ENCODE assay signal across 8 cellular contexts in the genomic region with DNA sequence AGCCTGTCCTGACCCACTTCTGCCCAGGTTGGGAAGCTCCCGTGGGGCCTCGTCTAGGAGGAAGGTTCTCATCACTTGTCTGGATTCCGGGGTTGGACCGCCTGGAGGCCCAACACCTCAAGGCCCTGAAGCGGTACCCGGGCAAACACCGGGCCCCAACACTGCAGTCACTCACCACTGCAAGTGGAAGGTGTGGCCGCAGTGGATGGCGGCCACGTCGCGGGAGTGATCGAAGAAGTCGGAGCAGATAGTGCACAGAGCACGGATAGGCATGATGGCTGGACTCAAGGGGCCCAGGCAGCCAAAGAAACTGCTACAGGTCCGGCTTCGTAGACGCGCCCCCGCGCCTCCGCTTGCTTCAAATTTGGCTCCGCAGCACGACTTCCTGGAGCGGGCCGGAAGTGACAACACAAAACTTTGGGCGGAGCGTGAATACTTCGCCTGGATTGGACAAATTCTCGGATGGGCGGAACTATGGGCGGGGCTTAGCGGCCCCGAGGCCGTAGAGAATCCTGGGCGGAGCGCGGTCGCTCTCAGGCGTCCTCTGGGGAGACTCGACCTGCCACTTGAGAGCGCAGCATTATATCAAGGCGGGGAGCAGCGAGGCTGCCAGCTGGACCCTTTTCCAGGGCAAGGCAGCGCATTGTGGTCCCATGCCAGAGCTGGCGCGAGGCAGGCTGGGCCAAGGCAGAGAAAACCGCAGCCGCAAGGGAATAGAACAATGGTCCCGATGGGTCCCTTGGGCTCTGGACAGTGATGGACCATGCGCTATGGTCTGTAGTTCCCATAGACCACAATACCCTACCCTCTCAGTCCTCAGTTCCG.
A peak's percentile ranks its signal among the peaks of the same experiment; 100 is the strongest.
DNase-seq lines count a peak whose midpoint lies in the region; ATAC-seq lines count a peak whose summit lies in the region.

A gene with protein sequence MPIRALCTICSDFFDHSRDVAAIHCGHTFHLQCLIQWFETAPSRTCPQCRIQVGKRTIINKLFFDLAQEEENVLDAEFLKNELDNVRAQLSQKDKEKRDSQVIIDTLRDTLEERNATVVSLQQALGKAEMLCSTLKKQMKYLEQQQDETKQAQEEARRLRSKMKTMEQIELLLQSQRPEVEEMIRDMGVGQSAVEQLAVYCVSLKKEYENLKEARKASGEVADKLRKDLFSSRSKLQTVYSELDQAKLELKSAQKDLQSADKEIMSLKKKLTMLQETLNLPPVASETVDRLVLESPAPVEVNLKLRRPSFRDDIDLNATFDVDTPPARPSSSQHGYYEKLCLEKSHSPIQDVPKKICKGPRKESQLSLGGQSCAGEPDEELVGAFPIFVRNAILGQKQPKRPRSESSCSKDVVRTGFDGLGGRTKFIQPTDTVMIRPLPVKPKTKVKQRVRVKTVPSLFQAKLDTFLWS (minus strand): TSS at position 384 of the 825 bp plus-strand sequence. CDS start 111 bp downstream, at position 273.

- DNase-seq in COLO668 (lab: John Stamatoyannopoulos, UW; ENCODE audit: unreplicated experiment) = peak; percentile 91
- peak; percentile 91 for DNase-seq in HS-27A (ENCODE audit: low read depth)
- DNase-seq in NK-92 treated with Interleukin-12 subunit alpha and Interleukin-12 subunit beta, amount 100 ng/mL, for 24 hours (lab: John Stamatoyannopoulos, UW) = peak; percentile 72
- DNase-seq in activated CD8-positive, alpha-beta memory T cell treated with anti-CD3 and anti-CD28 coated beads for 24 hours = peak; percentile 98
- DNase-seq in effector memory CD4-positive, alpha-beta T cell = peak; percentile 87 to 90 (median 90)
- peak; percentile 97 for DNase-seq in medulla oblongata (ENCODE audit: extremely low spot score)
- DNase-seq in stimulated activated CD4-positive, alpha-beta T cell treated with anti-CD3 and anti-CD28 coated beads, TNF-alpha, amount 100 ng/mL, for 48 hours (ENCODE audit: low read depth in 3 of 3) = peak; percentile 91 to 95 (median 94)

- no peaks in the 10 kb centered on the region for H3K27me3 ChIP-seq in effector memory CD4-positive, alpha-beta T cell (replicated peaks; ENCODE audit: control insufficient read depth, insufficient read depth, low read length, poor library complexity, severe bottlenecking)

- no peaks in the 10 kb centered on the region for H3K36me3 ChIP-seq in effector memory CD4-positive, alpha-beta T cell (ENCODE audit: control insufficient read depth, insufficient read depth, low read length)

- H3K4me1 ChIP-seq in effector memory CD4-positive, alpha-beta T cell (ENCODE audit: control insufficient read depth, insufficient read depth, low read length, poor library complexity, severe bottlenecking) = peaks cover 9% of the 10 kb centered on the region

- no peaks in the 10 kb centered on the region for H3K9me3 ChIP-seq in effector memory CD4-positive, alpha-beta T cell (ENCODE audit: control insufficient read depth, low read length)

- peak within 1 kb of the TSS; percentile 57 for H3K27ac ChIP-seq in effector memory CD4-positive, alpha-beta T cell (ENCODE audit: insufficient read depth, low read length, poor library complexity, severe bottlenecking)

- ATAC-seq in GM19468 (IDR thresholded peaks at IDR 0.05; ENCODE audit: extremely low read depth, unreplicated experiment) = peak; percentile 77

- H3K4me3 ChIP-seq in effector memory CD4-positive, alpha-beta T cell (ENCODE audit: insufficient read depth, low read depth, low read length, poor library complexity, severe bottlenecking) = peak within 1 kb of the TSS; percentile 57

Comparison
In these comparisons a context has a peak if more than half of its experiments do, and no peak if none do; other contexts are left out.
1. Peak in every context shown above with its lines: DNase-seq, ATAC-seq, H3K4me3 ChIP-seq and H3K27ac ChIP-seq.